In the genomic region with DNA sequence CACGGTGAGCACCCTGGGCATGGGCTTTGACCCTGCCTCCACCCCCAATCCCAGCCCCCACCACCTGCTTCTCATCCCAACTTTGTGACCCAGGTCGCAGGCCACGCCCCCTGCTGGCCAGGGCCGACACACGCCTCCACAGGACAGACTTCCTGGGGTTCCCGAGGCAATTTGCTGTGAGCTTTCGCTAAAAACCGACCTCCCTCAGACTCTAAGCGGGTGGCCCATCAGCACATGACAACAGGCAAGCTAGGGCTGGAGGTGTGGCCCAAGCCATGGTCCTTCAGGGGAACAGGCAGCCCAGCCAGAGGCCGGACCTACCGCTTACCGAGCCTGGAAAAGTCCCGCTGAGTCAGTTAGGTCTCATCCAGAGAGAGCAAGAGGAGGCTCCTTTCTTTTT, we compare ENCODE assay signal across 8 cellular contexts. TPM values are rescaled to one million over a fixed set of nuclear protein-coding genes. Genes with fewer than 3 reads are reported as not detected.
A peak's percentile ranks its signal among the peaks of the same experiment; 100 is the strongest.
DNase-seq lines count a peak whose midpoint lies in the region; ATAC-seq and TF ChIP-seq lines count a peak whose summit lies in the region.

No MANE protein-coding gene starts in this region.

- H3K9me3 Mint-ChIP-seq in endodermal cell: no peaks in the 10 kb centered on the region

- H3K4me2 ChIP-seq in SK-N-SH: no peak overlapping the region

- no peaks in the 10 kb centered on the region for H3K9me3 ChIP-seq in AG04450 (ENCODE audit: control insufficient read depth, insufficient read depth, low read length)
- no peaks in the 10 kb centered on the region for H3K9me3 ChIP-seq in SK-N-SH
- H3K9me3 ChIP-seq in endodermal cell (ENCODE audit: control insufficient read depth, low read length): no peaks in the 10 kb centered on the region
- no peaks in the 10 kb centered on the region for H3K9me3 ChIP-seq in suprapubic skin

- H3K27ac Mint-ChIP-seq in endodermal cell: no peak overlapping the region

- H3K79me2 ChIP-seq in SK-N-SH (ENCODE audit: insufficient read depth): no peaks in the 10 kb centered on the region

- no peak overlapping the region for H2AFZ ChIP-seq in SK-N-SH (ENCODE audit: low read depth)

- peaks cover 17% of the 10 kb centered on the region for H3K4me1 Mint-ChIP-seq in endodermal cell

- H3K9me2 ChIP-seq in SK-N-SH: no peaks in the 10 kb centered on the region

- CTCF ChIA-PET in AG04450 (lab: Charles Lee): interaction anchor here (0.6 to 1.2 kb wide), 4 partner anchors 133 to 239 kb away, joined by 3 to 6 read pairs (median 5); no protein-coding TSS in a partner anchor
- CTCF ChIA-PET in SK-N-SH (lab: Yijun Ruan, JAX): interaction anchor here (0.6 to 1.5 kb wide), 6 partner anchors 12 to 107 kb away, joined by 3 to 5 read pairs (median 3); no protein-coding TSS in a partner anchor

- ATAC-seq in HG02610 (IDR thresholded peaks at IDR 0.05; ENCODE audit: unreplicated experiment) (no peak), HG03457 (IDR thresholded peaks at IDR 0.05; ENCODE audit: unreplicated experiment) (no peak)

- 48% methylated on average over 10 of the region's 13 CpGs for WGBS in SK-N-SH (ENCODE audit: low lambda C conversion rate)
- 13% methylated on average over 13 of the region's 13 CpGs; no CpG with 5 or more reads in 1 of the 2 experiments for WGBS in endodermal cell (ENCODE audit: insufficient coverage in 1 of 2, insufficient read length in 1 of 2), 2 experiments
- WGBS in suprapubic skin: 11% methylated on average over 13 of the region's 13 CpGs

- no peak overlapping the region for H3K9ac ChIP-seq in SK-N-SH
- H3K9ac ChIP-seq in endodermal cell (ENCODE audit: extremely low read depth, low read length, poor library complexity, severe bottlenecking): no peak overlapping the region

- H4K20me1 ChIP-seq in SK-N-SH (ENCODE audit: insufficient read depth): no peaks in the 10 kb centered on the region

- H3K36me3 Mint-ChIP-seq in endodermal cell (ENCODE audit: low read depth): no peaks in the 10 kb centered on the region

- H3K27me3 Mint-ChIP-seq in endodermal cell (ENCODE audit: insufficient read depth): peaks cover 33% of the 10 kb centered on the region

- POLR2A ChIA-PET in AG04450 (lab: Yijun Ruan, JAX): no interaction called here
- POLR2A ChIA-PET in SK-N-SH (lab: Yijun Ruan, JAX): no interaction called here

- no peak overlapping the region for H3K4me3 Mint-ChIP-seq in endodermal cell

- peaks cover 8% of the 10 kb centered on the region for H3K27me3 ChIP-seq in AG04450 (ENCODE audit: control insufficient read depth, insufficient read depth, low read length)
- peaks cover 10% of the 10 kb centered on the region; the same call in 1 of the 2 replicates for H3K27me3 ChIP-seq in SK-N-SH (ENCODE audit: insufficient read depth)
- no peaks in the 10 kb centered on the region for H3K27me3 ChIP-seq in endodermal cell (ENCODE audit: control insufficient read depth, insufficient read depth, low read length, poor library complexity, severe bottlenecking)
- peaks cover 54% of the 10 kb centered on the region for H3K27me3 ChIP-seq in suprapubic skin

- TF ChIP-seq RAD21 in SK-N-SH (IDR thresholded peaks at IDR 0.05; ENCODE audit: low read length): no peak

- TF ChIP-seq CTCF in AG04450 (IDR thresholded peaks at IDR 0.05; ENCODE audit: low read depth, low read length): peak; percentile 37
- peak; percentile 44 for TF ChIP-seq CTCF in SK-N-SH (IDR thresholded peaks at IDR 0.05)
- peak; percentile 83 for TF ChIP-seq CTCF in endodermal cell (conservative IDR thresholded peaks at IDR 0.05)
- peak in 1 of 2 donors; percentile 31 for TF ChIP-seq CTCF in suprapubic skin (IDR thresholded peaks at IDR 0.05)

- no peak overlapping the region for H3K27ac ChIP-seq in AG04450 (ENCODE audit: low read depth, low read length)
- H3K27ac ChIP-seq in SK-N-SH (ENCODE audit: low read depth in 2 of 2, low read length in 1 of 2): no peak overlapping the region
- no peak overlapping the region for H3K27ac ChIP-seq in endodermal cell (ENCODE audit: low read depth, low read length)
- H3K27ac ChIP-seq in suprapubic skin: no peak overlapping the region

- H3F3A ChIP-seq in SK-N-SH (replicated peaks; ENCODE audit: insufficient read depth): no peaks in the 10 kb centered on the region

- H3K4me3 ChIP-seq in AG04450 (ENCODE audit: low read depth, low read length) (no peak overlapping the region), SK-N-SH (ENCODE audit: low read depth in 2 of 2, low read length in 1 of 2) (no peak overlapping the region), endodermal cell (ENCODE audit: low read length) (no peak overlapping the region), suprapubic skin (no peak overlapping the region)

- no peak for TF ChIP-seq EP300 in SK-N-SH (IDR thresholded peaks at IDR 0.05; ENCODE audit: borderline replicate concordance in 1 of 2, low read depth in 1 of 2, low read length in 1 of 2)
- no peak for TF ChIP-seq EP300 in suprapubic skin (IDR thresholded peaks at IDR 0.05)

- no peak for DNase-seq in AG04450 (ENCODE audit: low read depth, low spot score)
- DNase-seq in GM19240 (ENCODE audit: insufficient read length, low spot score): peak; percentile 30
- DNase-seq in SK-N-SH: peak; percentile 50
- DNase-seq in endodermal cell: peak; percentile 96
- peak in 2 of 3 donors; percentile 12 to 21 for DNase-seq in stimulated activated CD4-positive, alpha-beta T cell treated with anti-CD3 and anti-CD28 coated beads, Interleukin-12 subunit alpha, Interleukin-12 subunit beta, amount 100 ng/mL, for 48 hours (ENCODE audit: low read depth in 2 of 3, low spot score in 1 of 3)
- no peak for DNase-seq in suprapubic skin (ENCODE audit: low spot score in 2 of 2)

- H3K36me3 ChIP-seq in SK-N-SH (replicated peaks in 1 of 2; ENCODE audit: control insufficient read depth in 1 of 2, insufficient read depth in 2 of 2, low read length in 1 of 2) (no peaks in the 10 kb centered on the region), endodermal cell (ENCODE audit: control insufficient read depth, insufficient read depth, low read length) (no peaks in the 10 kb centered on the region), suprapubic skin (no peaks in the 10 kb centered on the region)

- H3K4me1 ChIP-seq in SK-N-SH (ENCODE audit: control insufficient read depth in 1 of 2, insufficient read depth in 2 of 2, low read depth in 1 of 2, low read length in 1 of 2) (no peaks in the 10 kb centered on the region), endodermal cell (ENCODE audit: control insufficient read depth, insufficient read depth, low read length) (no peaks in the 10 kb centered on the region), suprapubic skin (no peaks in the 10 kb centered on the region)

- TF ChIP-seq POLR2A in suprapubic skin (IDR thresholded peaks at IDR 0.05): no peak

TF ChIP-seq in SK-N-SH, 30 proteins besides CTCF, POLR2A, EP300 and RAD21:
- TF ChIP-seq EZH2phosphoT487 (IDR thresholded peaks at IDR 0.05; ENCODE audit: borderline replicate concordance, low read depth) (no peak), IRF3 (IDR thresholded peaks at IDR 0.05; ENCODE audit: low read depth, low read length) (no peak), REST (IDR thresholded peaks at IDR 0.05; ENCODE audit: low read depth, low read length) (no peak), POLR2AphosphoS5 (IDR thresholded peaks at IDR 0.05; ENCODE audit: low read depth, low read length) (no peak)
TF ChIP-seq in SK-N-SH: peak in this region for 0.

RNA-seq across cellular contexts. Expression of gene C1QL2, which starts 31.9 kb away (rescaled TPM):
- polyA plus RNA-seq in AG04450 (2011; rRNA removed) (not detected in 2 replicates), SK-N-SH (2012; rRNA removed) (not detected in 2 replicates)
- polyA minus RNA-seq in AG04450 (2011; rRNA and poly(A)+ RNA removed): not detected in 2 replicates
- not detected in 2 replicates for polyA plus RNA-seq in SK-N-SH (2012; cell fraction: cytosol; rRNA removed)
- not detected in 2 replicates for polyA plus RNA-seq in SK-N-SH (2012; cell fraction: nucleus; rRNA removed)
- total RNA-seq in endodermal cell (not detected), suprapubic skin (under 1 TPM in 1 of 4 donors, not detected in 3; 0.76 TPM)
- polyA plus RNA-seq in endodermal cell (2013, experiment 1 of 2): not detected
- polyA plus RNA-seq in endodermal cell (2013, experiment 2 of 2): not detected

Comparison
In these comparisons a context has a peak if more than half of its experiments do, and no peak if none do; other contexts are left out.
1. DNase-seq: peak in GM19240 (single experiment), SK-N-SH (single experiment), endodermal cell (single experiment) and stimulated activated CD4-positive, alpha-beta T cell treated with anti-CD3 and anti-CD28 coated beads, Interleukin-12 subunit alpha, Interleukin-12 subunit beta, amount 100 ng/mL, for 48 hours (2 of 3); none in AG04450 (single experiment) and suprapubic skin (0 of 2).